1 cellular context compared by ENCODE assay signal in genomic region chr2:172555522-172556283, GRCh38.
TF ChIP-seq lines count a peak whose summit lies in the region.

Gene PDK1, plus strand, starts transcription at chr2:172556090. Its CDS starts 61 bp downstream, at chr2:172556151.

TF ChIP-seq in HepG2, 621 proteins besides CTCF, POLR2A, EP300 and RAD21 (continued from another document and continues in another):
- no peak for TF ChIP-seq TEF (CRISPR knock-in tag; IDR thresholded peaks at IDR 0.05)
- no peak for TF ChIP-seq ZNF10 (CRISPR knock-in tag; IDR thresholded peaks at IDR 0.05; ENCODE audit: borderline replicate concordance, low read depth)
- peak; percentile 64 for TF ChIP-seq REL (CRISPR knock-in tag; conservative IDR thresholded peaks at IDR 0.05)
- TF ChIP-seq MTERF4 (CRISPR knock-in tag; IDR thresholded peaks at IDR 0.05): 0 out of 2 replicates have a peak, but pooled peaks have one; percentile 19
- TF ChIP-seq PRDM4 (CRISPR knock-in tag; IDR thresholded peaks at IDR 0.05; ENCODE audit: borderline replicate concordance): peak; percentile 74; the same call in 1 of the 2 replicates
- TF ChIP-seq ZNF343 (CRISPR knock-in tag; IDR thresholded peaks at IDR 0.05): peak; percentile 73; the same call in 1 of the 2 replicates
- TF ChIP-seq ELF3 (CRISPR knock-in tag; IDR thresholded peaks at IDR 0.05): 0 out of 2 replicates have a peak, but pooled peaks have one; percentile 30
- TF ChIP-seq DNMT3B (CRISPR knock-in tag; conservative IDR thresholded peaks at IDR 0.05): peak; percentile 56; the same call in 1 of the 2 replicates
- peak; percentile 89 for TF ChIP-seq NKX3-1 (CRISPR knock-in tag; IDR thresholded peaks at IDR 0.05)
- peak; percentile 84 for TF ChIP-seq PHF8 (CRISPR knock-in tag; IDR thresholded peaks at IDR 0.05)
- no peak for TF ChIP-seq RERE (CRISPR knock-in tag; IDR thresholded peaks at IDR 0.05; ENCODE audit: low read depth)
- peak in 1 of 2 experiments; percentile 58; a peak in 1 of 4 replicates for TF ChIP-seq REST (IDR thresholded peaks at IDR 0.05; ENCODE audit: borderline replicate concordance in 1 of 2, low read depth in 1 of 2, low read length in 2 of 2)
- 0 out of 2 replicates have a peak, but pooled peaks have one; percentile 52 for TF ChIP-seq ZNF414 (CRISPR knock-in tag; IDR thresholded peaks at IDR 0.05)
- peak; percentile 87 for TF ChIP-seq TFDP2 (CRISPR knock-in tag; IDR thresholded peaks at IDR 0.05)
- TF ChIP-seq AFF4 (CRISPR knock-in tag; IDR thresholded peaks at IDR 0.05): no peak
- peak; percentile 45; the same call in 1 of the 2 replicates for TF ChIP-seq ATF3 (CRISPR knock-in tag; IDR thresholded peaks at IDR 0.05)
- TF ChIP-seq ZNF879 (CRISPR knock-in tag; IDR thresholded peaks at IDR 0.05): 0 out of 2 replicates have a peak, but pooled peaks have one; percentile 50
- peak; percentile 95 for TF ChIP-seq BORCS8-MEF2B (CRISPR knock-in tag; IDR thresholded peaks at IDR 0.05)
- TF ChIP-seq TRAFD1 (CRISPR knock-in tag; IDR thresholded peaks at IDR 0.05; ENCODE audit: borderline replicate concordance): peak; percentile 53; the same call in 1 of the 2 replicates
- TF ChIP-seq KAT2B (IDR thresholded peaks at IDR 0.05; ENCODE audit: borderline replicate concordance, low read depth, low read length): no peak
- peak; percentile 74 for TF ChIP-seq YY1 (IDR thresholded peaks at IDR 0.05; ENCODE audit: insufficient read depth, insufficient replicate concordance, low read depth, low read length)
